Comparison of ENCODE assay signal across 8 cellular contexts in the genomic region with DNA sequence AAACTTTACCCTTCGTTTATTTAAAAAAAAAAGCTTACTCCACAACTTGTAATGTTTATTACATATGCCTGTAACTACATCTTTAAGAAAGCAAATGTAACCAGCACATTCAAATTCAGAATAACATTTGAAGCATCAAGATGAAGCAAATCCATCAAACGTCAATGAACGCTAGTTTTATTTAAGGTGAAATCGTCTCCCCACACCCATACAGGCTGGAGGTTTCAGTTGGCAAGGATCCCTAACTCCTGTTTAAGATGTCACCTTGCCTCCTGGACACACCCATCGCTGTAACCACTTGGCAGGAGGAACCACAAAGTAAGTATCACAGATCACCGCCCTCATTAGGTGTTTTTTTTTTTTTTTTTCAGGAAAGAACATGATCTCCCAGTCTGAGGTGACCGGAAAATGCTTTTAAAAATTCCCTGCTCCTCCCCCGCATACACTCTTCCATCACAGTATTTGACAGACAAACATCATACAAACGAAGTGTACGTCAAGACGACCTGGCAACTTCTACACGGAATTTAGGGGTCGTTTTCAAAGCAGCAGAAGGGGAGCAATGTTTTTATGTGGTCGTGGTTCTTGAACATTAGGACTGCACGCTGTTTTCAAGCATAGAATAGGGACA. TPM values are rescaled to one million over a fixed set of nuclear protein-coding genes. Genes with fewer than 3 reads are reported as not detected.
DNase-seq lines count a peak whose midpoint lies in the region; ATAC-seq and TF ChIP-seq lines count a peak whose summit lies in the region.

No MANE protein-coding gene starts in this region.

- intact Hi-C loops in thyroid gland (cut with DNase I), result no loop called here

- no peak for TF ChIP-seq CTCF in thyroid gland (IDR thresholded peaks at IDR 0.05)

- TF ChIP-seq POLR2A in thyroid gland (IDR thresholded peaks at IDR 0.05), result peak in 1 of 2 donors; percentile 15

- H4K5ac ChIP-seq in mesendoderm (ENCODE audit: low read length), result no peak overlapping the region

- H3K9me3 ChIP-seq in SK-N-MC (ENCODE audit: low read depth, low read length) (no peaks in the 10 kb centered on the region), thyroid gland (no peaks in the 10 kb centered on the region)

- H3K27me3 ChIP-seq in mesendoderm (ENCODE audit: insufficient read depth, low read length, poor library complexity) (no peaks in the 10 kb centered on the region), thyroid gland (no peaks in the 10 kb centered on the region)

- DNase-seq in DMS79 (lab: John Stamatoyannopoulos, UW), result peak; percentile 80
- peak in 54 of 76 experiments; percentile 5 to 61 (median 22) for DNase-seq in HUDEP-2 (lab: John Stamatoyannopoulos, UW; ENCODE audit: unreplicated experiment in 76 of 76)
- DNase-seq in SK-N-MC (ENCODE audit: low read depth, low spot score), result no peak
- DNase-seq in dermis blood vessel endothelial cell, result peak; percentile 62
- peak; percentile 71 for DNase-seq in mesendoderm
- peak; percentile 87 to 88 for DNase-seq in thyroid gland
- DNase-seq in NCI-H774 (lab: John Stamatoyannopoulos, UW), result no peak

- H3K56ac ChIP-seq in mesendoderm (ENCODE audit: low read length), result peak overlapping the region; percentile 88

- no peak overlapping the region for H3K27ac ChIP-seq in SK-N-MC
- no peak overlapping the region for H3K27ac ChIP-seq in mesendoderm (ENCODE audit: low read depth, low read length)
- H3K27ac ChIP-seq in thyroid gland, result peak overlapping the region; percentile 98 to 99 (median 99)

- no CpG with 5 or more reads among the region's 15 CpGs for WGBS in mesendoderm (ENCODE audit: extremely low coverage, insufficient coverage, low lambda C conversion rate)
- 1% methylated on average over 15 of the region's 15 CpGs for WGBS in thyroid gland, 2 donors

- peaks cover 50% of the 10 kb centered on the region for H3K36me3 ChIP-seq in SK-N-MC (ENCODE audit: insufficient read depth, low read length)
- no peaks in the 10 kb centered on the region for H3K36me3 ChIP-seq in mesendoderm (ENCODE audit: control insufficient read depth, insufficient read depth, low read length)
- H3K36me3 ChIP-seq in thyroid gland, result no peaks in the 10 kb centered on the region

- peak overlapping the region; percentile 79 for H3K9ac ChIP-seq in SK-N-MC (ENCODE audit: insufficient read length)
- H3K9ac ChIP-seq in mesendoderm (ENCODE audit: low read length), result peak overlapping the region; percentile 91

- no peak overlapping the region for H3K23ac ChIP-seq in mesendoderm (ENCODE audit: low read length)

- H2BK15ac ChIP-seq in mesendoderm (replicated peaks; ENCODE audit: low read depth), result no peak overlapping the region

- peak overlapping the region; percentile 95 for H3K4ac ChIP-seq in mesendoderm (ENCODE audit: low read depth, low read length)

- no peak overlapping the region for H2AK5ac ChIP-seq in mesendoderm (ENCODE audit: low read length)

- H3K79me2 ChIP-seq in mesendoderm (ENCODE audit: control insufficient read depth, insufficient read depth, low read length), result peaks cover 58% of the 10 kb centered on the region

- peak overlapping the region; percentile 100 for H3K18ac ChIP-seq in mesendoderm (ENCODE audit: low read length)

- no peak overlapping the region for H2BK5ac ChIP-seq in mesendoderm (ENCODE audit: low read length)

- H2BK120ac ChIP-seq in mesendoderm (ENCODE audit: low read depth, low read length), result no peak overlapping the region

- peak overlapping the region; percentile 92 for H3K4me3 ChIP-seq in SK-N-MC
- H3K4me3 ChIP-seq in mesendoderm (ENCODE audit: low read length), result peak overlapping the region; percentile 71
- H3K4me3 ChIP-seq in thyroid gland (replicated peaks in 1 of 3), result peak overlapping the region; percentile 6 to 86 (median 79)

- H3K4me1 ChIP-seq in mesendoderm (ENCODE audit: control insufficient read depth, low read depth, low read length) (peaks cover 9% of the 10 kb centered on the region), thyroid gland (peaks cover 41 to 46% of the 10 kb centered on the region in 2 donors)

- peak overlapping the region; percentile 88 for H3K4me2 ChIP-seq in mesendoderm (ENCODE audit: low read length)

- H3K79me1 ChIP-seq in mesendoderm (ENCODE audit: low read length), result no peaks in the 10 kb centered on the region

- H4K8ac ChIP-seq in mesendoderm (ENCODE audit: low read depth, low read length), result no peak overlapping the region

- no peak for ATAC-seq in HG03196 (IDR thresholded peaks at IDR 0.05; ENCODE audit: unreplicated experiment)

RNA-seq across cellular contexts. Expression of a gene that starts 1.5 kb away (rescaled TPM):
- 561 and 684 TPM in 2 replicates for total RNA-seq in dermis blood vessel endothelial cell
- 410 TPM for polyA plus RNA-seq in mesendoderm (2013, experiment 1 of 2)
- polyA plus RNA-seq in mesendoderm (2013, experiment 2 of 2), result 416 TPM
- total RNA-seq in thyroid gland, result 100 to 1,000 TPM; 454 to 526 (median 478) TPM

RNA-seq across cellular contexts. Expression of a gene that starts 19.7 kb away (rescaled TPM):
- total RNA-seq in dermis blood vessel endothelial cell, result 0.14 TPM in 1 of 2 replicates, not detected in the other
- 0.04 TPM for polyA plus RNA-seq in mesendoderm (2013, experiment 1 of 2)
- 0.13 TPM for polyA plus RNA-seq in mesendoderm (2013, experiment 2 of 2)
- total RNA-seq in thyroid gland, result 1 to 10 TPM in 1 of 4 donors, under 1 TPM in 2, not detected in 1; 0.22 to 1.1 (median 0.42) TPM

Comparison
In these comparisons a context has a peak if more than half of its experiments do, and no peak if none do; other contexts are left out.
1. DNase-seq: peak in DMS79 (single experiment), HUDEP-2 (54 of 76), dermis blood vessel endothelial cell (single experiment), mesendoderm (single experiment) and thyroid gland (2 of 2); none in SK-N-MC (single experiment) and NCI-H774 (single experiment).
2. H3K27ac ChIP-seq: peak in thyroid gland (3 of 3); none in SK-N-MC (single experiment) and mesendoderm (single experiment).
3. Peak in every context shown above with its lines, with median percentiles within 50 percentile points of each other: H3K4me3 ChIP-seq.